ENCODE assay signal across 29 cellular contexts in genomic region chr6:32607263-32607987, GRCh38. TPM values are rescaled to one million over a fixed set of nuclear protein-coding genes. Genes with fewer than 3 reads are reported as not detected.
DNase-seq lines count a peak whose midpoint lies in the region; ATAC-seq and TF ChIP-seq lines count a peak whose summit lies in the region.
"Had no signal": no experiment of that assay in that cellular context is flagged by ENCODE, and none has a peak within 500 bp of the region (broad histone marks: within the 10 kb centered on the region; RNA-seq: fewer than 3 reads in every experiment).

No MANE protein-coding gene starts in this region.

- peak overlapping the region; percentile 3 for H3K27ac Mint-ChIP-seq in activated CD4-positive, alpha-beta T cell treated with anti-CD3 and anti-CD28 coated beads, Interleukin-2, amount 10 ng/mL, durations not matched to agents 24 days and 14 days
- H3K27ac Mint-ChIP-seq in Calu3 (ENCODE audit: unreplicated experiment) (peak overlapping the region; percentile 62), activated B cell treated with CpG ODN at 0.5 μM for 24 hours (no peak overlapping the region), naive B cell (peak overlapping the region in 1 of 6 donors; percentile 100)
- H3K27ac Mint-ChIP-seq: activated T-helper 2 cell treated with anti-CD3 and anti-CD28 coated beads, Interferon-gamma antibody, Interleukin-2, Interleukin-4, amounts not matched to agents 10 μg/mL and 5 μg/mL and 100 μg/mL, durations not matched to agents 14 hours and 24 hours and 36 hours; endodermal cell; neural progenitor cell had no signal

- no TSS peak for BruUV-seq in Calu3 (replicated peaks; lab: Mats Ljungman, UMichigan)

- ATAC-seq in activated B cell treated with CpG ODN at 0.5 μM for 24 hours (ENCODE audit: low read depth) = peak; percentile 11
- no peak for ATAC-seq in naive B cell (ENCODE audit: low read depth in 2 of 2)
- no peak for ATAC-seq in HG03457 (IDR thresholded peaks at IDR 0.05; ENCODE audit: unreplicated experiment)
- ATAC-seq: activated naive CD4-positive, alpha-beta T cell treated with anti-CD3 and anti-CD28 coated beads, Interleukin-2, amount 50 U/mL, for 72 hours; esophagus mucosa; sciatic nerve had no signal

- TF ChIP-seq CTCF in Calu3 (IDR thresholded peaks at IDR 0.05; ENCODE audit: unreplicated experiment) (no peak), activated B cell treated with CpG ODN at 0.5 μM for 24 hours (IDR thresholded peaks at IDR 0.05) (no peak)

- CTCF ChIA-PET in Calu3 (lab: Charles Lee) = no interaction called here
- CTCF ChIA-PET in activated B cell treated with CpG ODN at 0.5 μM for 24 hours (lab: Charles Lee) = no interaction called here

- no peak for DNase-seq in activated CD4-positive, alpha-beta T cell treated with anti-CD3 and anti-CD28 coated beads, Interleukin-2, amount 10 ng/mL, durations not matched to agents 24 days and 14 days
- no peak for DNase-seq in activated CD4-positive, alpha-beta T cell treated with anti-CD3 and anti-CD28 coated beads, Interleukin-2, amount 50 U/mL, for 4 hours
- DNase-seq in Calu3 = no peak
- no peak for DNase-seq in activated B cell treated with CpG ODN at 0.5 μM for 24 hours
- no peak for DNase-seq in naive B cell
- DNase-seq in amygdala (lab: John Stamatoyannopoulos, UW) = no peak
- no peak for DNase-seq in pons (ENCODE audit: low spot score)
- DNase-seq: 8988T; activated CD4-positive, alpha-beta T cell treated with anti-CD3 and anti-CD28 coated beads for 48 hours; activated CD8-positive, alpha-beta memory T cell treated with anti-CD3 and anti-CD28 coated beads, Interleukin-2, amount 50 U/mL, for 4 hours; COR-L47; cortex of kidney; DMS79; endodermal cell; foreskin fibroblast; GF-D8; GOT3; NCI-H1417 treated with DMSO at 0.1 percent for 48 hours; NCI-H345; stimulated activated CD4-positive, alpha-beta T cell treated with anti-CD3 and anti-CD28 coated beads, Interleukin-4, amount 100 ng/mL, for 24 hours; stimulated activated naive CD4-positive, alpha-beta T cell; tibial artery had no signal

- no peak overlapping the region for H3K4me3 Mint-ChIP-seq in activated CD4-positive, alpha-beta T cell treated with anti-CD3 and anti-CD28 coated beads, Interleukin-2, amount 10 ng/mL, durations not matched to agents 24 days and 14 days
- H3K4me3 Mint-ChIP-seq in Calu3 (ENCODE audit: low read depth, unreplicated experiment) (no peak overlapping the region), activated B cell treated with CpG ODN at 0.5 μM for 24 hours (peak overlapping the region; percentile 69), naive B cell (peak overlapping the region in 7 of 8 donors; percentile 7 to 89 (median 63))
- H3K4me3 Mint-ChIP-seq: endodermal cell, neural progenitor cell had no signal

- H3K4me1 Mint-ChIP-seq in activated CD4-positive, alpha-beta T cell treated with anti-CD3 and anti-CD28 coated beads, Interleukin-2, amount 10 ng/mL, durations not matched to agents 24 days and 14 days = peaks cover 25% of the 10 kb centered on the region
- H3K4me1 Mint-ChIP-seq in Calu3 (ENCODE audit: low read depth, unreplicated experiment) (peaks cover 24% of the 10 kb centered on the region), activated B cell treated with CpG ODN at 0.5 μM for 24 hours (peaks cover 59% of the 10 kb centered on the region), naive B cell (peaks cover 37 to 58% (median 41%) of the 10 kb centered on the region in 3 donors)
- H3K4me1 Mint-ChIP-seq: endodermal cell, neural progenitor cell had no signal

- no peaks in the 10 kb centered on the region for H3K36me3 Mint-ChIP-seq in activated CD4-positive, alpha-beta T cell treated with anti-CD3 and anti-CD28 coated beads, Interleukin-2, amount 10 ng/mL, durations not matched to agents 24 days and 14 days (ENCODE audit: low read depth)
- H3K36me3 Mint-ChIP-seq in Calu3 (ENCODE audit: insufficient read depth, unreplicated experiment) (peaks cover 5% of the 10 kb centered on the region), activated B cell treated with CpG ODN at 0.5 μM for 24 hours (ENCODE audit: low read depth) (peaks cover 17% of the 10 kb centered on the region), naive B cell (peaks cover 0 to 19% of the 10 kb centered on the region in 2 donors)
- H3K36me3 Mint-ChIP-seq: neural progenitor cell had no signal

- POLR2A ChIA-PET in activated B cell treated with CpG ODN at 0.5 μM for 24 hours (lab: Charles Lee) = interaction anchor here (0.6 to 12.1 kb wide), 11 partner anchors 10 to 168 kb away, joined by 3 to 312 read pairs (median 8); partner anchors contain the start of genes HLA-DQA1, HLA-DQB1, HLA-DRA and HLA-DRB1

- peaks cover 13% of the 10 kb centered on the region for H3K9me3 Mint-ChIP-seq in activated CD4-positive, alpha-beta T cell treated with anti-CD3 and anti-CD28 coated beads, Interleukin-2, amount 10 ng/mL, durations not matched to agents 24 days and 14 days
- H3K9me3 Mint-ChIP-seq in Calu3 (ENCODE audit: low read depth, unreplicated experiment) = peaks cover 2% of the 10 kb centered on the region
- H3K9me3 Mint-ChIP-seq in activated B cell treated with CpG ODN at 0.5 μM for 24 hours = peaks cover 1% of the 10 kb centered on the region
- peaks cover 0 to 18% (median 4%) of the 10 kb centered on the region in 7 donors for H3K9me3 Mint-ChIP-seq in naive B cell
- H3K9me3 Mint-ChIP-seq: neural progenitor cell had no signal

- intact Hi-C loops in activated CD4-positive, alpha-beta T cell treated with anti-CD3 and anti-CD28 coated beads, Interleukin-2, amount 10 ng/mL, durations not matched to agents 24 days and 14 days (cut with micrococcal nuclease) = loop anchor here (10.0 kb wide), 1 partner anchor 57 kb away; the partner anchor contains the start of gene HLA-DQB1
- intact Hi-C loops in Calu3 (cut with micrococcal nuclease; ENCODE audit: unreplicated experiment) = no loop called here
- intact Hi-C loops in activated B cell treated with CpG ODN at 0.5 μM for 24 hours (cut with micrococcal nuclease) = no loop called here

- H3K27me3 Mint-ChIP-seq in activated CD4-positive, alpha-beta T cell treated with anti-CD3 and anti-CD28 coated beads, Interleukin-2, amount 10 ng/mL, durations not matched to agents 24 days and 14 days = peaks cover 7% of the 10 kb centered on the region
- H3K27me3 Mint-ChIP-seq in Calu3 (ENCODE audit: unreplicated experiment) (peaks cover 21% of the 10 kb centered on the region), activated B cell treated with CpG ODN at 0.5 μM for 24 hours (no peaks in the 10 kb centered on the region), naive B cell (no peaks in the 10 kb centered on the region)

RNA-seq across cellular contexts. Expression of gene HLA-DRB1, which starts 17.8 kb away (rescaled TPM):
- 14.2 and 15.0 TPM in 2 replicates for total RNA-seq in activated CD4-positive, alpha-beta T cell treated with anti-CD3 and anti-CD28 coated beads, Interleukin-2, amount 10 ng/mL, durations not matched to agents 24 days and 14 days
- 111 and 141 TPM in 2 replicates for total RNA-seq in Calu3 (2022)
- 621 and 630 TPM in 2 replicates for total RNA-seq in activated B cell treated with CpG ODN at 0.5 μM for 24 hours
- polyA plus RNA-seq in naive B cell (ENCODE audit: low read depth in 6 of 6) = 1,000 to 10,000 TPM; 2,451 to 5,170 (median 4,939) TPM

RNA-seq across cellular contexts. Expression of gene HLA-DQA1, which starts 29.8 kb away (rescaled TPM):
- 3.6 and 4.0 TPM in 2 replicates for total RNA-seq in activated CD4-positive, alpha-beta T cell treated with anti-CD3 and anti-CD28 coated beads, Interleukin-2, amount 10 ng/mL, durations not matched to agents 24 days and 14 days
- total RNA-seq in Calu3 (2022) (6.9 and 12.9 TPM in 2 replicates), activated B cell treated with CpG ODN at 0.5 μM for 24 hours (628 and 664 TPM in 2 replicates)
- polyA plus RNA-seq in naive B cell (ENCODE audit: low read depth in 6 of 6) = 1,000 to 10,000 TPM in 2 of 6 donors, 100 to 1,000 TPM in 4; 309 to 1,253 (median 783) TPM
- total RNA-seq: astrocyte had no signal

RNA-seq across cellular contexts. Expression of gene HLA-DQB1, which starts 59.0 kb away (rescaled TPM):
- 1.5 and 1.6 TPM in 2 replicates for total RNA-seq in activated CD4-positive, alpha-beta T cell treated with anti-CD3 and anti-CD28 coated beads, Interleukin-2, amount 10 ng/mL, durations not matched to agents 24 days and 14 days
- total RNA-seq in Calu3 (2022) (139 and 190 TPM in 2 replicates), activated B cell treated with CpG ODN at 0.5 μM for 24 hours (262 and 310 TPM in 2 replicates)
- 1,000 to 10,000 TPM in 5 of 6 donors, 100 to 1,000 TPM in 1; 140 to 2,258 (median 1,433) TPM for polyA plus RNA-seq in naive B cell (ENCODE audit: low read depth in 6 of 6)

Comparison
In these comparisons a context has a peak if more than half of its experiments do, and no peak if none do; other contexts are left out.
1. H3K4me3 Mint-ChIP-seq: peak in activated B cell treated with CpG ODN at 0.5 μM for 24 hours (single experiment) and naive B cell (7 of 8); none in activated CD4-positive, alpha-beta T cell treated with anti-CD3 and anti-CD28 coated beads, Interleukin-2, amount 10 ng/mL, durations not matched to agents 24 days and 14 days (single experiment) and Calu3 (single experiment).
2. RNA of gene HLA-DQA1, which starts 29.8 kb away (total RNA-seq): 628 to 664 TPM in activated B cell treated with CpG ODN at 0.5 μM for 24 hours; 6.9 to 12.9 TPM in Calu3 and 3.6 to 4.0 TPM in activated CD4-positive, alpha-beta T cell treated with anti-CD3 and anti-CD28 coated beads, Interleukin-2, amount 10 ng/mL, durations not matched to agents 24 days and 14 days; every median in the first group is over 10 times any median in the second.
3. RNA of gene HLA-DQB1, which starts 59.0 kb away (total RNA-seq): 262 to 310 TPM in activated B cell treated with CpG ODN at 0.5 μM for 24 hours and 139 to 190 TPM in Calu3; 1.5 to 1.6 TPM in activated CD4-positive, alpha-beta T cell treated with anti-CD3 and anti-CD28 coated beads, Interleukin-2, amount 10 ng/mL, durations not matched to agents 24 days and 14 days; every median in the first group is over 10 times any median in the second.